1 cellular context compared by ENCODE assay signal in genomic region chr1:39082140-39082799, GRCh38.
TF ChIP-seq lines count a peak whose summit lies in the region.

No MANE protein-coding gene starts in this region.

TF ChIP-seq in GM23338, 12 proteins besides CTCF, POLR2A, EP300 and RAD21 (continued from another document):
- TF ChIP-seq ZNF462 (CRISPR knock-in tag; IDR thresholded peaks at IDR 0.05) (no peak), STAT1 (IDR thresholded peaks at IDR 0.05; ENCODE audit: unreplicated experiment) (no peak)
